1 cellular context compared by ENCODE assay signal in the genomic region with DNA sequence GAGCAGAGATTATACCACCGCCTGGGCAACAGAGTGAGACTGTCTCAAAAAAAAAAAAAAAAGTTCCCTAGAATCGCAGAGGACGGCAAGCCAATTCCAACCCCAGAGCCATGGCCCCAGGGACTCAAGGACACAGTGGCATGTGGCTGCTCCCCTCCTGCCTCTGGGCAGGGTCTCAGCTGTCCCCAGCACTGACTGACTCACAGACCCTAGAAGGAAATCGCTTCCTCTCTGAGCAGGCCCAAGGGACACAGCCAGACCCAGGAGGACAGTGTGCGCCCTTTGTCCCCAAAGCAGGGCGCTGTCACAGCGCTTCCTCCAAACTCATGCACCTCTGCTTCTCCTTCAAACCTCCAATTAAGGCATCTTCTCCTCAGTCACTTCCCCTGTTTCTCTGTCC.
TF ChIP-seq lines count a peak whose summit lies in the region.

No MANE protein-coding gene starts in this region.

TF ChIP-seq in WTC11, 78 proteins besides CTCF, POLR2A, EP300 and RAD21:
- TF ChIP-seq MXD4 (CRISPR knock-in tag; IDR thresholded peaks at IDR 0.05; ENCODE audit: borderline replicate concordance) (no peak), ZNF396 (CRISPR knock-in tag; IDR thresholded peaks at IDR 0.05; ENCODE audit: borderline replicate concordance) (no peak)
